ENCODE assay signal across 1 cellular context in genomic region chr11:94706211-94706610, GRCh38.
TF ChIP-seq lines count a peak whose summit lies in the region.

No MANE protein-coding gene starts in this region.

TF ChIP-seq in WTC11, 78 proteins besides CTCF, POLR2A, EP300 and RAD21 (continued from another document):
- TF ChIP-seq ATF2 (CRISPR knock-in tag; IDR thresholded peaks at IDR 0.05; ENCODE audit: borderline replicate concordance, low read depth) (no peak), ZNF232 (CRISPR knock-in tag; IDR thresholded peaks at IDR 0.05) (no peak), AR (CRISPR knock-in tag; IDR thresholded peaks at IDR 0.05) (no peak), TEAD1 (CRISPR knock-in tag; IDR thresholded peaks at IDR 0.05) (no peak), USF1 (CRISPR knock-in tag; IDR thresholded peaks at IDR 0.05) (no peak), ATF3 (CRISPR knock-in tag; conservative IDR thresholded peaks at IDR 0.05) (no peak), CDX4 (CRISPR knock-in tag; IDR thresholded peaks at IDR 0.05; ENCODE audit: borderline replicate concordance) (no peak), PRDM15 (CRISPR knock-in tag; IDR thresholded peaks at IDR 0.05) (no peak), OVOL2 (CRISPR knock-in tag; IDR thresholded peaks at IDR 0.05; ENCODE audit: borderline replicate concordance) (no peak), NR3C1 (CRISPR knock-in tag; conservative IDR thresholded peaks at IDR 0.05; ENCODE audit: low read depth) (no peak), RORB (CRISPR knock-in tag; IDR thresholded peaks at IDR 0.05) (no peak), ZMAT4 (CRISPR knock-in tag; IDR thresholded peaks at IDR 0.05) (no peak), USF2 (CRISPR knock-in tag; IDR thresholded peaks at IDR 0.05) (no peak)
